Comparison of ENCODE assay signal across 20 cellular contexts in the genomic region with DNA sequence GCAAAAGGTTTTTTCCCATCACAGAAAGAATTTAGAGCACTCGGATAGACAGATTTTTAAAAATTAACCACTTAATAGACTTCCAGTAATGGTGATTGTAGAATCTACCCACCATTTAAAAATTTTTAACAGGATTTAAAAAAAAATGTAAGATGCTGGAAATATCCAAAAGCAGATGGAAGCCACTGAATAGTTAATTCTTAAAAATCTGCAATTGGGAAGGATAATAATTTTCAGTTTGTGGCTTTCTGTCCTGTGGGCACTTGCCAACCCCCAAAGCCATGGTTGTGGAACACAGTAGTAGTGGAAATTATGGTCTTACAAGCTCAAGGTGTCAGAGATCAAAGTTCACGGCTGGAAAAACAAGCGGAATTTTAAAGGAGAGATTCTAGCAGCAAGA.
"Had no signal": no experiment of that assay in that cellular context is flagged by ENCODE, and none has a peak within 500 bp of the region (broad histone marks: within the 10 kb centered on the region; RNA-seq: fewer than 3 reads in every experiment).

No MANE protein-coding gene starts in this region.

- H3K4me3 Mint-ChIP-seq: T-cell had no signal

- ATAC-seq: T-cell had no signal

- H3K9me2 ChIP-seq: SK-N-SH had no signal

- H3K4me2 ChIP-seq: SK-N-SH had no signal

- H3K27ac ChIP-seq: HL-60, RWPE1 had no signal

- H3K27ac Mint-ChIP-seq: T-cell had no signal

- H3K27me3 Mint-ChIP-seq: T-cell had no signal

- DNase-seq: KBM-7, MV-4-11, NCI-H1048, NCI-H1105 treated with DMSO at 0.1 percent for 48 hours, NCI-H1417 treated with DMSO at 0.1 percent for 48 hours, NCI-H1694 treated with DMSO at 0.1 percent for 48 hours, NCI-H1930, NCI-H2081, NCI-H2107, NCI-H2227 treated with DMSO at 0.1 percent for 48 hours, NCI-H510A, NCI-H524 treated with DMSO at 0.1 percent for 48 hours, NCI-H69, NCI-H774, SHP77, SK-N-SH, SW 1271, T-cell had no signal

- H3K36me3 Mint-ChIP-seq: T-cell had no signal
